35 cellular contexts compared by ENCODE assay signal in the genomic region with DNA sequence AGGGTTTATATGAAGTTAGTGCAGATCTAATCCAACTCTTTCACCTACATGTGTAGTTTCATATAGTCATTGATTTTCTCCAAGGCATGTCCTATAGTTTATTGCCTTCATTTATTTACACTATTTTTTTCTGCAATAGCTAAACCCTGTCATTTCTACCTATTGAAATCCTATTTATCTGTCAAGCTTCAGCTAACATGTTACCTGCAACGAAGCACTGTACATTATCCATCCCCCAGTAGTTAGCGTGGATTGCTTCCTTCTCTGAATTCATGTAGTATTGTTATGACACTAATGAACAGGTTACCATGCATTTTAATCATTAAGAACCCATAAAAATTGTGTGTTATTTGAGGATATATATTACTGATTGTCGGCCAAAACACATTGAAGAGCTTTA.
"Had no signal": no experiment of that assay in that cellular context is flagged by ENCODE, and none has a peak within 500 bp of the region (broad histone marks: within the 10 kb centered on the region; RNA-seq: fewer than 3 reads in every experiment).

No MANE protein-coding gene starts in this region.

- H3K4me3 ChIP-seq: MG63 had no signal

- H3K9me3 ChIP-seq: MG63 had no signal

- H3K27ac ChIP-seq: KMS-11 had no signal

- H3K4me2 ChIP-seq: KMS-11 had no signal

- DNase-seq: Karpas-422, Kasumi-1, MG63, MM.1S, MV-4-11, NCI-H1048, NCI-H1092, NCI-H1092 treated with DMSO at 0.1 percent for 48 hours, NCI-H1105, NCI-H1105 treated with DMSO at 0.1 percent for 48 hours, NCI-H1417, NCI-H1417 treated with DMSO at 0.1 percent for 48 hours, NCI-H1436, NCI-H1436 treated with DMSO at 0.1 percent for 48 hours, NCI-H146, NCI-H1694, NCI-H1694 treated with DMSO at 0.1 percent for 48 hours, NCI-H187, NCI-H187 treated with DMSO at 0.1 percent for 48 hours, NCI-H1930, NCI-H2029, NCI-H2029 treated with DMSO at 0.1 percent for 48 hours, NCI-H2081, NCI-H2081 treated with DMSO at 0.1 percent for 48 hours, NCI-H2107, NCI-H2171, NCI-H2171 treated with DMSO at 0.1 percent for 48 hours, NCI-H2227 treated with DMSO at 0.1 percent for 48 hours, NCI-H226, NCI-H345, NCI-H446, NCI-H446 treated with DMSO at 0.1 percent for 48 hours, NCI-H510A, NCI-H510A treated with DMSO at 0.1 percent for 48 hours had no signal

- H3K36me3 ChIP-seq: MG63 had no signal

- H3K9ac ChIP-seq: KMS-11 had no signal

- H3K27me3 ChIP-seq: MG63 had no signal
